Comparison of ENCODE assay signal across 28 cellular contexts in the genomic region with DNA sequence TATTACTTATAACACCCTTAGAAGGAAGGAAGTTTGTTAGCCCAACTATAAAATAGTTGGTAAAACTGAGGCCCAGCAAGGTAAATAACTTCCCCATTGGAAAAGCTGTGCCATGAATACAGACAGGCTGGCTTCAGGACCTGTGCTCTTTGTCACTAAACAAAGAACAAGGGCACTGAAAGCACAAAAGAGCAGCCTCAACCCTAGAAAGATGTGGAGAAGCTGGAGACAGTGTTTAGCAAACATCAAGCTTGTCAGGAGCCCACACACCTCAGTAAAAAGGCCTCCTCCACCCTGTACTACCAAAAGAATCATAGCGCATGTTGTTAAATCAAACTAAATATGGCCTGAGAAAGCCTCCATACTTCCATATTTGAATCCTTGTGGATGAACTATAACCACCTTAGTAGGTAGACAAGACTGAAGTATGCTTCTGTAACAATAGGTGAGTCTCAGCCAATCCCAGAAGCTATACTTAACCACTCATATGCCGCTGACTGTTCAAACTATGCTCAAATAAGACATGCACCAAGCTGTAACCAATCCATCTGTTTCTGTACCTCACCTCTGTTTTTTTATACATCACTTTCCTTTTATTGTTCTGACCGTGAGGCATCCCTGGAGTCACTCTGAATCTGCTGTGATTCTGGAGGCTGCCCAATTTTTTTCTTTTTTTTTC. TPM values are rescaled to one million over a fixed set of nuclear protein-coding genes. Genes with fewer than 3 reads are reported as not detected.
"Had no signal": no experiment of that assay in that cellular context is flagged by ENCODE, and none has a peak within 500 bp of the region (broad histone marks: within the 10 kb centered on the region; RNA-seq: fewer than 3 reads in every experiment).

No MANE protein-coding gene starts in this region.

- H3K27me3 ChIP-seq: ascending aorta, hepatocyte, testis, vagina had no signal

- H3K9me3 ChIP-seq: ascending aorta, testis, vagina had no signal

- H3K4me1 Mint-ChIP-seq: activated T-helper 17 cell treated with anti-CD3 and anti-CD28 coated beads, Interleukin-2, amount 50 U/mL, for 72 hours; nephron progenitor cell had no signal

- H3K4me3 Mint-ChIP-seq: activated T-cell treated with anti-CD3 and anti-CD28 coated beads, Interleukin-2, amount 50 U/mL, for 24 hours; activated T-helper 17 cell treated with anti-CD3 and anti-CD28 coated beads, Interleukin-2, amount 50 U/mL, for 72 hours; nephron progenitor cell; T-helper 2 cell treated with Interferon-gamma antibody and Interleukin-4, amounts not matched to agents 5 μg/mL and 100 μg/mL, for 36 hours; type B pancreatic cell had no signal

- H3K27ac ChIP-seq: ascending aorta, hepatocyte, testis, vagina, WERI-Rb-1 had no signal

- H2AFZ ChIP-seq: hepatocyte had no signal

- H3K36me3 ChIP-seq: ascending aorta, vagina, WERI-Rb-1 had no signal

- H3K4me3 ChIP-seq: ascending aorta, hepatocyte, testis, vagina had no signal

- H3K27ac Mint-ChIP-seq: activated naive CD4-positive, alpha-beta T cell treated with anti-CD3 and anti-CD28 coated beads, Interleukin-2, amount 50 U/mL, for 72 hours; activated T-cell treated with anti-CD3 and anti-CD28 coated beads, Interleukin-2, amount 50 U/mL, for 24 hours; activated T-helper 17 cell treated with anti-CD3 and anti-CD28 coated beads, Interleukin-2, amount 50 U/mL, for 72 hours; nephron progenitor cell; T-helper 2 cell treated with Interferon-gamma antibody and Interleukin-4, amounts not matched to agents 5 μg/mL and 100 μg/mL, for 36 hours; type B pancreatic cell had no signal

- H3K4me1 ChIP-seq: testis had no signal

- H3K36me3 Mint-ChIP-seq: activated naive CD4-positive, alpha-beta T cell treated with anti-CD3 and anti-CD28 coated beads, Interleukin-2, amount 50 U/mL, for 72 hours; type B pancreatic cell had no signal

- ATAC-seq: activated naive CD4-positive, alpha-beta T cell treated with anti-CD3 and anti-CD28 coated beads, Interleukin-2, amount 50 U/mL, for 72 hours; activated T-helper 17 cell treated with anti-CD3 and anti-CD28 coated beads, Interleukin-2, amount 50 U/mL, for 72 hours; esophagus mucosa had no signal

- H3K27me3 Mint-ChIP-seq: type B pancreatic cell had no signal

- H3K4me2 ChIP-seq: hepatocyte had no signal

- H3K79me2 ChIP-seq: hepatocyte had no signal

- H3K9me3 Mint-ChIP-seq: activated naive CD4-positive, alpha-beta T cell treated with anti-CD3 and anti-CD28 coated beads, Interleukin-2, amount 50 U/mL, for 72 hours; activated T-cell treated with anti-CD3 and anti-CD28 coated beads, Interleukin-2, amount 50 U/mL, for 24 hours; activated T-helper 17 cell treated with anti-CD3 and anti-CD28 coated beads, Interleukin-2, amount 50 U/mL, for 72 hours; nephron progenitor cell; T-helper 2 cell treated with Interferon-gamma antibody and Interleukin-4, amounts not matched to agents 5 μg/mL and 100 μg/mL, for 36 hours; type B pancreatic cell had no signal

- DNase-seq: activated CD4-positive, alpha-beta T cell treated with anti-CD3 and anti-CD28 coated beads for 1 hour; activated CD8-positive, alpha-beta memory T cell treated with anti-CD3 and anti-CD28 coated beads for 24 hours; activated CD8-positive, alpha-beta memory T cell treated with anti-CD3 and anti-CD28 coated beads, Interleukin-2, amount 50 U/mL, for 4 hours; activated T-cell treated with anti-CD3 and anti-CD28 coated beads, Interleukin-2, amount 50 U/mL, for 24 hours; central memory CD4-positive, alpha-beta T cell; effector memory CD4-positive, alpha-beta T cell; foreskin melanocyte; nephron progenitor cell; occipital lobe; retina; stimulated activated CD4-positive, alpha-beta T cell treated with anti-CD3 and anti-CD28 coated beads, Interleukin-2, amount 100 ng/mL, for 48 hours; stimulated activated naive CD4-positive, alpha-beta T cell; testis; WERI-Rb-1 had no signal

RNA-seq across cellular contexts. Expression of a gene that starts 18.4 kb away (rescaled TPM):
- total RNA-seq: activated naive CD4-positive, alpha-beta T cell treated with anti-CD3 and anti-CD28 coated beads, Interleukin-2, amount 50 U/mL, for 72 hours; activated T-helper 17 cell treated with anti-CD3 and anti-CD28 coated beads, Interleukin-2, amount 50 U/mL, for 72 hours; ascending aorta; dermis microvascular lymphatic vessel endothelial cell; endothelial cell of umbilical vein; esophagus mucosa; liver; myocyte; occipital lobe; posterior vena cava; testis; vagina had no signal
- polyA plus RNA-seq: adipose tissue, endothelial cell of umbilical vein, liver had no signal

RNA-seq across cellular contexts. Expression of a gene that starts 28.6 kb away (rescaled TPM):
- total RNA-seq: activated naive CD4-positive, alpha-beta T cell treated with anti-CD3 and anti-CD28 coated beads, Interleukin-2, amount 50 U/mL, for 72 hours; activated T-helper 17 cell treated with anti-CD3 and anti-CD28 coated beads, Interleukin-2, amount 50 U/mL, for 72 hours; ascending aorta; dermis microvascular lymphatic vessel endothelial cell; endothelial cell of umbilical vein; esophagus mucosa; myocyte; occipital lobe; testis; vagina had no signal
- polyA plus RNA-seq: endothelial cell of umbilical vein had no signal

RNA-seq across cellular contexts. Expression of a gene that starts 46.2 kb away (rescaled TPM):
- total RNA-seq: activated naive CD4-positive, alpha-beta T cell treated with anti-CD3 and anti-CD28 coated beads, Interleukin-2, amount 50 U/mL, for 72 hours; activated T-helper 17 cell treated with anti-CD3 and anti-CD28 coated beads, Interleukin-2, amount 50 U/mL, for 72 hours; dermis microvascular lymphatic vessel endothelial cell; endothelial cell of umbilical vein; hepatocyte; liver; myocyte; occipital lobe; vagina had no signal
- polyA plus RNA-seq: liver had no signal
